In genomic region chr16:31458835-31459721, GRCh38 we compare ENCODE assay signal across 8 cellular contexts. TPM values are rescaled to one million over a fixed set of nuclear protein-coding genes. Genes with fewer than 3 reads are reported as not detected.
DNase-seq lines count a peak whose midpoint lies in the region; ATAC-seq and TF ChIP-seq lines count a peak whose summit lies in the region.

Gene ARMC5, plus strand, starts transcription at chr16:31459501. Its CDS starts 24 bp downstream, at chr16:31459525.

- 0 to 1% (median 0%) methylated on average over 15 to 98 of the region's 98 CpGs for WGBS in spleen, 5 donors

- H3K36me3 Mint-ChIP-seq in WTC11: peaks cover 8% of the 10 kb centered on the region; the same call in 1 of the 2 replicates
- peaks cover 4 to 5% (median 5%) of the 10 kb centered on the region in 3 donors for H3K36me3 Mint-ChIP-seq in immature natural killer cell

- no peaks in the 10 kb centered on the region for H3K27me3 Mint-ChIP-seq in WTC11 (ENCODE audit: low read depth)
- peaks cover 2 to 16% (median 3%) of the 10 kb centered on the region in 3 donors for H3K27me3 Mint-ChIP-seq in immature natural killer cell (ENCODE audit: low read depth in 3 of 3)

- peak; percentile 68 for TF ChIP-seq CTCF in AG09309 (IDR thresholded peaks at IDR 0.05; ENCODE audit: control insufficient read depth, insufficient read depth, low read depth, low read length, missing control alignments)
- TF ChIP-seq CTCF in WTC11 (IDR thresholded peaks at IDR 0.05): no peak
- peak; percentile 48 for TF ChIP-seq CTCF in cardiac fibroblast (IDR thresholded peaks at IDR 0.05; ENCODE audit: low read depth, low read length)
- peak; percentile 23 to 75 (median 55) for TF ChIP-seq CTCF in spleen (IDR thresholded peaks at IDR 0.05 in 8 of 11, conservative IDR thresholded peaks at IDR 0.05 in 3 of 11)

- H3K27ac Mint-ChIP-seq in WTC11: peak within 1 kb of the TSS; percentile 93
- H3K27ac Mint-ChIP-seq in immature natural killer cell: peak within 1 kb of the TSS; percentile 94 to 98 (median 96)

- H3K9me3 Mint-ChIP-seq in WTC11 (no peaks in the 10 kb centered on the region), immature natural killer cell (no peaks in the 10 kb centered on the region)

- H3K27me3 ChIP-seq in spleen (replicated peaks in 1 of 7): no peaks in the 10 kb centered on the region

- TF ChIP-seq POLR2A in spleen (IDR thresholded peaks at IDR 0.05): peak in 2 of 3 donors; percentile 12

- ATAC-seq in GM18909 (IDR thresholded peaks at IDR 0.05; ENCODE audit: poor library complexity, unreplicated experiment) (peak; percentile 76), HG03175 (IDR thresholded peaks at IDR 0.05; ENCODE audit: unreplicated experiment) (peak; percentile 67), WTC11 (peak; percentile 77)

- H3K36me3 ChIP-seq in spleen: peaks cover 0 to 40% (median 22%) of the 10 kb centered on the region in 6 donors

- DNase-seq in AG09309 (ENCODE audit: low read depth): peak; percentile 94
- DNase-seq in NCI-H2227 treated with DMSO at 0.1 percent for 48 hours (lab: John Stamatoyannopoulos, UW): peak; percentile 96
- DNase-seq in WTC11 (ENCODE audit: low spot score): peak; percentile 97
- peak; percentile 99 for DNase-seq in cardiac fibroblast (ENCODE audit: low read depth in 2 of 2)
- peak; percentile 97 to 98 (median 97) for DNase-seq in immature natural killer cell
- DNase-seq in spleen: peak; percentile 99

- POLR2A ChIA-PET in WTC11 (lab: Charles Lee): interaction anchor here (0.7 to 3.4 kb wide), 7 partner anchors 12 to 476 kb away, joined by 3 to 13 read pairs (median 6); partner anchors contain the start of genes TGFB1I1 and ZNF843

- H3K9me3 ChIP-seq in spleen: no peaks in the 10 kb centered on the region

- CTCF ChIA-PET in WTC11 (lab: Charles Lee): interaction anchor here (0.5 to 12.2 kb wide), 24 partner anchors 8 to 474 kb away, joined by 3 to 221 read pairs (median 7); partner anchors contain the start of genes HSD3B7, PYDC1, SLC5A2 and TGFB1I1

- peak within 1 kb of the TSS; percentile 76 for H3K4me3 ChIP-seq in AG09309 (ENCODE audit: control insufficient read depth, low read depth, low read length)
- H3K4me3 ChIP-seq in cardiac fibroblast (replicated peaks in 1 of 2; ENCODE audit: low read depth in 2 of 2, low read length in 2 of 2): peak within 1 kb of the TSS; percentile 81 to 82
- H3K4me3 ChIP-seq in spleen: peak within 1 kb of the TSS; percentile 60 to 93 (median 73)

- peaks cover 29% of the 10 kb centered on the region for H3K4me1 Mint-ChIP-seq in WTC11
- peaks cover 48 to 55% of the 10 kb centered on the region in 2 donors for H3K4me1 Mint-ChIP-seq in immature natural killer cell

- peaks cover 28 to 69% (median 53%) of the 10 kb centered on the region in 6 donors for H3K4me1 ChIP-seq in spleen

- peak within 1 kb of the TSS; percentile 97 to 100 (median 99) for H3K27ac ChIP-seq in spleen

- H3K4me3 Mint-ChIP-seq in WTC11: peak within 1 kb of the TSS; percentile 88
- H3K4me3 Mint-ChIP-seq in immature natural killer cell: peak within 1 kb of the TSS; percentile 92 to 96 (median 94)

- intact Hi-C loops in spleen (cut with DNase I; ENCODE audit: low total_unique reads): no loop called here

TF ChIP-seq in WTC11, 78 proteins besides CTCF, POLR2A, EP300 and RAD21 (continues in another document):
- TF ChIP-seq ERG (CRISPR knock-in tag; IDR thresholded peaks at IDR 0.05): no peak
- TF ChIP-seq SP1 (CRISPR knock-in tag; conservative IDR thresholded peaks at IDR 0.05): peak; percentile 95
- no peak for TF ChIP-seq ZSCAN18 (CRISPR knock-in tag; IDR thresholded peaks at IDR 0.05)
- no peak for TF ChIP-seq EMX1 (CRISPR knock-in tag; IDR thresholded peaks at IDR 0.05)
- no peak for TF ChIP-seq ZNF219 (CRISPR knock-in tag; IDR thresholded peaks at IDR 0.05; ENCODE audit: borderline replicate concordance)
- TF ChIP-seq ZNF317 (CRISPR knock-in tag; IDR thresholded peaks at IDR 0.05; ENCODE audit: borderline replicate concordance, low read depth): no peak
- no peak for TF ChIP-seq ATF6 (CRISPR knock-in tag; IDR thresholded peaks at IDR 0.05)
- TF ChIP-seq ATF3 (CRISPR knock-in tag; conservative IDR thresholded peaks at IDR 0.05): no peak
- TF ChIP-seq ZNF121 (CRISPR knock-in tag; IDR thresholded peaks at IDR 0.05): no peak
- peak; percentile 80 for TF ChIP-seq FOXP1 (CRISPR knock-in tag; IDR thresholded peaks at IDR 0.05; ENCODE audit: borderline replicate concordance)
- peak; percentile 79 for TF ChIP-seq MYBL2 (CRISPR knock-in tag; IDR thresholded peaks at IDR 0.05)
- TF ChIP-seq PRDM15 (CRISPR knock-in tag; IDR thresholded peaks at IDR 0.05): peak; percentile 38; the same call in 1 of the 2 replicates

RNA-seq across cellular contexts. Expression of gene ARMC5, which starts in this region (rescaled TPM):
- total RNA-seq in WTC11 (2021) (11.3 to 13.2 TPM (median 13.0 TPM) in 3 replicates), spleen (10 to 100 TPM in 6 of 7 donors, 1 to 10 TPM in 1; 9.2 to 13.9 (median 11.7) TPM)
- polyA plus RNA-seq in immature natural killer cell (10 to 100 TPM; 11.1 to 16.2 (median 14.2) TPM), spleen (10 to 100 TPM in 2 of 3 donors, 1 to 10 TPM in 1; 8.8 to 23.5 (median 16.2) TPM)

Comparison
In these comparisons a context has a peak if more than half of its experiments do, and no peak if none do; other contexts are left out.
1. Peak in every context shown above with its lines: DNase-seq, ATAC-seq, H3K4me3 ChIP-seq and H3K27ac ChIP-seq.